ENCODE assay signal across 1 cellular context in genomic region chr18:22828583-22828982, GRCh38.
TF ChIP-seq lines count a peak whose summit lies in the region.

No MANE protein-coding gene starts in this region.

TF ChIP-seq in HEK293, 187 proteins besides CTCF, POLR2A, EP300 and RAD21 (continued from another document):
- TF ChIP-seq, protein P1, sequence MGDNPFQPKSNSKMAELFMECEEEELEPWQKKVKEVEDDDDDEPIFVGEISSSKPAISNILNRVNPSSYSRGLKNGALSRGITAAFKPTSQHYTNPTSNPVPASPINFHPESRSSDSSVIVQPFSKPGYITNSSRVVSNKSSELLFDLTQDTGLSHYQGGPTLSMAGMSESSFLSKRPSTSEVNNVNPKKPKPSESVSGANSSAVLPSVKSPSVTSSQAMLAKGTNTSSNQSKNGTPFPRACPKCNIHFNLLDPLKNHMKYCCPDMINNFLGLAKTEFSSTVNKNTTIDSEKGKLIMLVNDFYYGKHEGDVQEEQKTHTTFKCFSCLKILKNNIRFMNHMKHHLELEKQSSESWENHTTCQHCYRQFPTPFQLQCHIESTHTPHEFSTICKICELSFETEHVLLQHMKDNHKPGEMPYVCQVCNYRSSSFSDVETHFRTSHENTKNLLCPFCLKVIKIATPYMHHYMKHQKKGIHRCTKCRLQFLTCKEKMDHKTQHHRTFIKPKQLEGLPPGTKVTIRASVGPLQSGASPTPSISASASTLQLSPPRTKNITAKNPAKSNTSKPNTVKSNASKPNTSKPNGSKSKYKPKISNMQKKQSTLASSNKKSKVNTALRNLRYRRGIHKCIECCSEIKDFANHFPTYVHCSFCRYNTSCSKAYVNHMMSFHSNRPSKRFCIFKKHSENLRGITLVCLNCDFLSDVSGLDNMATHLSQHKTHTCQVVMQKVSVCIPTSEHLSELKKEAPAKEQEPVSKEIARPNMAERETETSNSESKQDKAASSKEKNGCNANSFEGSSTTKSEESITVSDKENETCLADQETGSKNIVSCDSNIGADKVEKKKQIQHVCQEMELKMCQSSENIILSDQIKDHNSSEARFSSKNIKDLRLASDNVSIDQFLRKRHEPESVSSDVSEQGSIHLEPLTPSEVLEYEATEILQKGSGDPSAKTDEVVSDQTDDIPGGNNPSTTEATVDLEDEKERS (tag by site-specific recombination; IDR thresholded peaks at IDR 0.05), result peak; percentile 72; the same call in 1 of the 2 replicates
